ENCODE assay signal across 8 cellular contexts in the genomic region with DNA sequence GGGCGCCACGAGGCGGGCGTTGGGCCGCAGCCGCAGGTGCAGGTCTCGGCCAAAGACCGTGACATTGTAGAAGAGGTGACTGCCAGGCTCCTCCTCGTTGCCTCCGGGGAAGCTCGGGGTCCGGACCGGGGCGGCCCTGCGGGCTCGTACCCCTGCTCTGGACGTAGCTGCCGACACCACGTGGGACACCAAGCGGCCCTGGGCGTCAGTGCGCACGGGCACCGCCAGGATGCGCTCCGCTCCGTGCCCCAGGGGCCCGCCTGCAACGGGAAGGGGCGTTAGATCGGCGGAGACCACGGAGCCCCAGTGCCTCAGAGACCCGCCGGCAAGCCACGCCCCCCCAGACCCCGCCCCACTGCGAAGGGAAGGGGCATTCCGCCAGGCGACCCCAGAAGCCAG. TPM values are rescaled to one million over a fixed set of nuclear protein-coding genes. Genes with fewer than 3 reads are reported as not detected.
DNase-seq lines count a peak whose midpoint lies in the region; ATAC-seq, FAIRE-seq and TF ChIP-seq lines count a peak whose summit lies in the region.

No MANE protein-coding gene starts in this region.

- ATAC-seq in HG03521 (IDR thresholded peaks at IDR 0.05; ENCODE audit: unreplicated experiment) (no peak), HG03354 (IDR thresholded peaks at IDR 0.05; ENCODE audit: poor library complexity, severe bottlenecking, unreplicated experiment) (no peak)

- H3K9me3 Mint-ChIP-seq in glutamatergic neuron (ENCODE audit: unreplicated experiment): peaks cover 15% of the 10 kb centered on the region

- peak overlapping the region; percentile 65 for H3K4me3 ChIP-seq in rectal smooth muscle tissue (ENCODE audit: low read length)

- TF ChIP-seq CTCF in glutamatergic neuron (IDR thresholded peaks at IDR 0.05; ENCODE audit: partially characterized antibody, unreplicated experiment): peak; percentile 68
- TF ChIP-seq CTCF in GM10266 (IDR thresholded peaks at IDR 0.05; ENCODE audit: control insufficient read depth, insufficient read depth, low read depth, missing control alignments): no peak

- peaks cover 25% of the 10 kb centered on the region for H3K27me3 Mint-ChIP-seq in glutamatergic neuron (ENCODE audit: unreplicated experiment)

- H3K4me1 Mint-ChIP-seq in glutamatergic neuron (ENCODE audit: low read depth, unreplicated experiment): peaks cover 14% of the 10 kb centered on the region

- no peak overlapping the region for H3K27ac ChIP-seq in rectal smooth muscle tissue (ENCODE audit: low read depth, low read length)

- H3K36me3 Mint-ChIP-seq in glutamatergic neuron (ENCODE audit: unreplicated experiment): peaks cover under 1% of the 10 kb centered on the region

- FAIRE-seq in frontal cortex (lab: Jason Lieb, UNC): no peak

- no peaks in the 10 kb centered on the region for H3K9me3 ChIP-seq in ES-I3 (ENCODE audit: control insufficient read depth, insufficient read depth, low read length)

- H3K4me1 ChIP-seq in ES-I3 (ENCODE audit: insufficient read depth, low read length) (peaks cover 4% of the 10 kb centered on the region; the same call in 1 of the 2 replicates), rectal smooth muscle tissue (ENCODE audit: control insufficient read depth, insufficient read depth, low read length) (no peaks in the 10 kb centered on the region)

- H3K36me3 ChIP-seq in ES-I3 (ENCODE audit: insufficient read depth, low read length): no peaks in the 10 kb centered on the region
- H3K36me3 ChIP-seq in rectal smooth muscle tissue (ENCODE audit: control insufficient read depth, insufficient read depth, low read length): no peaks in the 10 kb centered on the region

- no peak overlapping the region for H3K27ac Mint-ChIP-seq in glutamatergic neuron (ENCODE audit: unreplicated experiment)

- peak overlapping the region; percentile 58; the same call in 1 of the 2 replicates for H3K9ac ChIP-seq in ES-I3 (ENCODE audit: low read depth, low read length)
- H3K9ac ChIP-seq in rectal smooth muscle tissue (ENCODE audit: low read length): no peak overlapping the region

- DNase-seq in RPMI8226 (peak; percentile 63), glutamatergic neuron (peak; percentile 83), frontal cortex (ENCODE audit: low spot score in 2 of 2) (no peak), GM10266 (ENCODE audit: extremely low spot score) (no peak)

- H3K27me3 ChIP-seq in rectal smooth muscle tissue (ENCODE audit: control insufficient read depth, insufficient read depth, low read length): peaks cover 4% of the 10 kb centered on the region

- peak overlapping the region; percentile 89 for H3K4me3 Mint-ChIP-seq in glutamatergic neuron (ENCODE audit: unreplicated experiment)

RNA-seq across cellular contexts. Expression of a gene that starts 1.4 kb away (rescaled TPM):
- 23.5 TPM for total RNA-seq in glutamatergic neuron (ENCODE audit: unreplicated experiment)
- total RNA-seq in frontal cortex: 3.3 TPM

Comparison
In these comparisons a context has a peak if more than half of its experiments do, and no peak if none do; other contexts are left out.
1. DNase-seq: peak in RPMI8226 (single experiment) and glutamatergic neuron (single experiment); none in frontal cortex (0 of 2) and GM10266 (single experiment).